28 cellular contexts compared by ENCODE assay signal in the genomic region with DNA sequence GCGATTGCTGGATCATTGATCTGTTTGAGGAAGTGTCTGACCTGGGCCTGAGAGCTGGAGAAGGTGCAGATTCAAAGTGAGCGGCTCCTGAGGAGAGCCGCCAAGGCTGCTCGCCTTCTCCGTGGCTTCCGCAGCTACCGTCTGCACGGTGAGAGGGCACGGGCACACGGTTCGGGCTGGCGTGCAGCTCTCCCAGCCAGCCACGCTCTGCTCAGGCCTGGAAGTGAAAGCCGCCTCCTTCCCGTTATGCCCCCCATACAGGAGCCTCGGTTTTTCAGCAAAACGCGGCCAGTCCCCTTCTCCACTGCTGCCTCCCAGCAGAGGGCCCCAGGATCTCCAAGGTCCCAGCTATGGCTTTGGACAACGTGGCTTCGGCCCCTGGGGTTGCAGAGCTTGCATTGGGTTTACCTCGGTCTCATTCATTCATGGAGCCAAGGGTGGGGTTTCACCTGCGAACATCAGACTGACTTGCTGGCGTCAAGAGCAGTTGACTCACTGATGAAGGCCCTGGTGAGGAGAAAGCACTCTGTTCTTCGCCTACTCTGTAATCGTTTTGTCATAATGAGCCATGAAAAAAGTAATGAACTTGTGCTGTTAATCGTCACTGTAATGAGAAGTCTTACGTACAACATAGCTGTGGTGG. TPM values are rescaled to one million over a fixed set of nuclear protein-coding genes. Genes with fewer than 3 reads are reported as not detected.
"Had no signal": no experiment of that assay in that cellular context is flagged by ENCODE, and none has a peak within 500 bp of the region (broad histone marks: within the 10 kb centered on the region; RNA-seq: fewer than 3 reads in every experiment).

No MANE protein-coding gene starts in this region.

- H3K4me3 ChIP-seq: esophagus muscularis mucosa, heart right ventricle, left lung, mucosa of descending colon, skin epidermis, thoracic aorta, uterus had no signal

- H3K27ac Mint-ChIP-seq: activated naive CD4-positive, alpha-beta T cell treated with anti-CD3 and anti-CD28 coated beads, Interleukin-2, amount 10 ng/mL, durations not matched to agents 7 days and 5 days; activated naive CD8-positive, alpha-beta T cell treated with anti-CD3 and anti-CD28 coated beads, Interleukin-2, amount 10 ng/mL, durations not matched to agents 7 days and 5 days; endodermal cell; natural killer cell treated with Interleukin-12 subunit alpha and Interleukin-12 subunit beta and Interleukin-15 and Interleukin-18, amount 100 ng/mL, for 72 hours; progenitor cell of endocrine pancreas; stimulated activated effector memory CD8-positive, alpha-beta T cell treated with anti-CD3 and anti-CD28 coated beads, Interleukin-12 subunit alpha, Interleukin-12 subunit beta, amount 100 ng/mL, for 72 hours; stimulated activated naive CD8-positive, alpha-beta T cell treated with anti-CD3 and anti-CD28 coated beads, Interleukin-15, Interleukin-2, amounts not matched to agents 100 ng/mL and 50 ng/mL, for 24 hours; T-cell; T-helper 2 cell treated with Interferon-gamma antibody and Interleukin-4, amounts not matched to agents 5 μg/mL and 100 μg/mL, for 36 hours had no signal

- H3K9me3 ChIP-seq: esophagus muscularis mucosa, heart right ventricle, left lung, mucosa of descending colon, thoracic aorta, uterus had no signal

- H3K4me1 Mint-ChIP-seq: endodermal cell had no signal

- H3K4me1 ChIP-seq: esophagus muscularis mucosa, heart right ventricle, left lung, uterus had no signal

- ATAC-seq: heart right ventricle; left lung; mucosa of descending colon; natural killer cell treated with Interleukin-12 subunit alpha and Interleukin-12 subunit beta and Interleukin-15 and Interleukin-18, amount 100 ng/mL, for 72 hours; sciatic nerve; stimulated activated effector memory CD8-positive, alpha-beta T cell treated with anti-CD3 and anti-CD28 coated beads, Interleukin-12 subunit alpha, Interleukin-12 subunit beta, amount 100 ng/mL, for 72 hours; T-cell had no signal

- H3K4me3 Mint-ChIP-seq: activated naive CD4-positive, alpha-beta T cell treated with anti-CD3 and anti-CD28 coated beads, Interleukin-2, amount 10 ng/mL, durations not matched to agents 7 days and 5 days; activated naive CD8-positive, alpha-beta T cell treated with anti-CD3 and anti-CD28 coated beads, Interleukin-2, amount 10 ng/mL, durations not matched to agents 7 days and 5 days; endodermal cell; natural killer cell treated with Interleukin-12 subunit alpha and Interleukin-12 subunit beta and Interleukin-15 and Interleukin-18, amount 100 ng/mL, for 72 hours; stimulated activated effector memory CD8-positive, alpha-beta T cell treated with anti-CD3 and anti-CD28 coated beads, Interleukin-12 subunit alpha, Interleukin-12 subunit beta, amount 100 ng/mL, for 72 hours; stimulated activated naive CD8-positive, alpha-beta T cell treated with anti-CD3 and anti-CD28 coated beads, Interleukin-15, Interleukin-2, amounts not matched to agents 100 ng/mL and 50 ng/mL, for 24 hours; T-cell; T-helper 2 cell treated with Interferon-gamma antibody and Interleukin-4, amounts not matched to agents 5 μg/mL and 100 μg/mL, for 36 hours had no signal

- H3K27ac ChIP-seq: brain microvascular endothelial cell, esophagus muscularis mucosa, heart right ventricle, left lung, skin epidermis, thoracic aorta, uterus had no signal

- H3K36me3 ChIP-seq: uterus had no signal

- H3K27me3 ChIP-seq: brain microvascular endothelial cell, esophagus muscularis mucosa, heart right ventricle, left lung, uterus had no signal

- H3K9me3 Mint-ChIP-seq: activated naive CD8-positive, alpha-beta T cell treated with anti-CD3 and anti-CD28 coated beads, Interleukin-2, amount 10 ng/mL, durations not matched to agents 7 days and 5 days; endodermal cell; natural killer cell treated with Interleukin-12 subunit alpha and Interleukin-12 subunit beta and Interleukin-15 and Interleukin-18, amount 100 ng/mL, for 72 hours; stimulated activated effector memory CD8-positive, alpha-beta T cell treated with anti-CD3 and anti-CD28 coated beads, Interleukin-12 subunit alpha, Interleukin-12 subunit beta, amount 100 ng/mL, for 72 hours; stimulated activated naive CD8-positive, alpha-beta T cell treated with anti-CD3 and anti-CD28 coated beads, Interleukin-15, Interleukin-2, amounts not matched to agents 100 ng/mL and 50 ng/mL, for 24 hours; T-helper 2 cell treated with Interferon-gamma antibody and Interleukin-4, amounts not matched to agents 5 μg/mL and 100 μg/mL, for 36 hours had no signal

- DNase-seq: activated CD4-positive, alpha-beta T cell treated with anti-CD3 and anti-CD28 coated beads for 4 hours; activated CD4-positive, alpha-beta T cell treated with anti-CD3 and anti-CD28 coated beads, Interleukin-2, amount 50 U/mL, for 4 hours; activated CD4-positive, CD25-positive, alpha-beta regulatory T cell; activated gamma-delta T cell; activated naive CD4-positive, alpha-beta T cell treated with anti-CD3 and anti-CD28 coated beads, Interleukin-2, amount 10 ng/mL, durations not matched to agents 7 days and 5 days; activated naive CD8-positive, alpha-beta T cell treated with anti-CD3 and anti-CD28 coated beads, Interleukin-2, amount 10 ng/mL, durations not matched to agents 7 days and 5 days; activated T-cell treated with anti-CD3 and anti-CD28 coated beads for 4 hours; brain microvascular endothelial cell; cortex of kidney; endodermal cell; foreskin melanocyte; heart right ventricle; left lung; stimulated activated CD4-positive, alpha-beta T cell treated with anti-CD3 and anti-CD28 coated beads, Interleukin-4, amount 100 ng/mL, for 24 hours; T-cell; trophoblast cell; uterus had no signal

- H3K27me3 Mint-ChIP-seq: activated naive CD4-positive, alpha-beta T cell treated with anti-CD3 and anti-CD28 coated beads, Interleukin-2, amount 10 ng/mL, durations not matched to agents 7 days and 5 days; activated naive CD8-positive, alpha-beta T cell treated with anti-CD3 and anti-CD28 coated beads, Interleukin-2, amount 10 ng/mL, durations not matched to agents 7 days and 5 days; natural killer cell treated with Interleukin-12 subunit alpha and Interleukin-12 subunit beta and Interleukin-15 and Interleukin-18, amount 100 ng/mL, for 72 hours; progenitor cell of endocrine pancreas; stimulated activated naive CD8-positive, alpha-beta T cell treated with anti-CD3 and anti-CD28 coated beads, Interleukin-15, Interleukin-2, amounts not matched to agents 100 ng/mL and 50 ng/mL, for 24 hours; T-cell had no signal

RNA-seq across cellular contexts. Expression of a gene that starts 35.3 kb away (rescaled TPM):
- total RNA-seq: cardiac septum had no signal
